ENCODE assay signal across 35 cellular contexts in genomic region chr10:116960066-116960465, GRCh38. TPM values are rescaled to one million over a fixed set of nuclear protein-coding genes. Genes with fewer than 3 reads are reported as not detected.
DNase-seq lines count a peak whose midpoint lies in the region; FAIRE-seq and TF ChIP-seq lines count a peak whose summit lies in the region.
"Had no signal": no experiment of that assay in that cellular context is flagged by ENCODE, and none has a peak within 500 bp of the region (broad histone marks: within the 10 kb centered on the region; RNA-seq: fewer than 3 reads in every experiment).

No MANE protein-coding gene starts in this region.

- no peaks in the 10 kb centered on the region for H3F3A ChIP-seq in smooth muscle cell (ENCODE audit: low read depth)

- H3K4me3 ChIP-seq in astrocyte (ENCODE audit: insufficient read depth, low read depth, low read length) (no peak overlapping the region), smooth muscle cell (no peak overlapping the region), prostate gland (no peak overlapping the region)
- H3K4me3 ChIP-seq: lower lobe of right lung, mucosa of descending colon, SJCRH30 had no signal

- H3K4me1 Mint-ChIP-seq in astrocyte (ENCODE audit: low read depth, unreplicated experiment): no peaks in the 10 kb centered on the region
- H3K4me1 Mint-ChIP-seq: activated CD4-positive, alpha-beta memory T cell treated with anti-CD3 and anti-CD28 coated beads, Interleukin-2, amount 10 ng/mL, durations not matched to agents 7 days and 5 days; activated naive CD4-positive, alpha-beta T cell treated with anti-CD3 and anti-CD28 coated beads, Interleukin-2, amount 50 U/mL, for 24 hours; central memory CD8-positive, alpha-beta T cell had no signal

- H3K4me1 ChIP-seq in astrocyte (ENCODE audit: insufficient read depth, low read length) (peaks cover 12% of the 10 kb centered on the region), smooth muscle cell (ENCODE audit: low read depth) (no peaks in the 10 kb centered on the region), prostate gland (replicated peaks) (no peaks in the 10 kb centered on the region)
- H3K4me1 ChIP-seq: lower lobe of right lung, SJCRH30 had no signal

- FAIRE-seq in astrocyte (lab: Jason Lieb, UNC): no peak
- FAIRE-seq: endothelial cell of umbilical vein, GM12891, keratinocyte, urothelium cell line had no signal

- H3K27me3 Mint-ChIP-seq in astrocyte (ENCODE audit: low read depth, unreplicated experiment): no peaks in the 10 kb centered on the region
- H3K27me3 Mint-ChIP-seq: activated CD4-positive, alpha-beta memory T cell treated with anti-CD3 and anti-CD28 coated beads, Interleukin-2, amount 10 ng/mL, durations not matched to agents 7 days and 5 days; central memory CD8-positive, alpha-beta T cell; natural killer cell treated with Interleukin-12 subunit alpha and Interleukin-12 subunit beta and Interleukin-15 and Interleukin-18, amount 100 ng/mL, for 72 hours had no signal

- H3K36me3 Mint-ChIP-seq in astrocyte (ENCODE audit: low read depth, unreplicated experiment): peaks cover 2% of the 10 kb centered on the region
- H3K36me3 Mint-ChIP-seq: activated naive CD4-positive, alpha-beta T cell treated with anti-CD3 and anti-CD28 coated beads, Interleukin-2, amount 50 U/mL, for 24 hours; CD8-positive, alpha-beta T cell; natural killer cell treated with Interleukin-12 subunit alpha and Interleukin-12 subunit beta and Interleukin-15 and Interleukin-18, amount 100 ng/mL, for 72 hours had no signal

- no peak for TF ChIP-seq POLR2A in prostate gland (IDR thresholded peaks at IDR 0.05)

- intact Hi-C loops in prostate gland (cut with DNase I): no loop called here

- no peaks in the 10 kb centered on the region for H3K27me3 ChIP-seq in astrocyte (ENCODE audit: insufficient read depth, low read length)
- no peaks in the 10 kb centered on the region for H3K27me3 ChIP-seq in smooth muscle cell (ENCODE audit: low read depth)
- H3K27me3 ChIP-seq in prostate gland (replicated peaks; ENCODE audit: insufficient read depth): no peaks in the 10 kb centered on the region
- H3K27me3 ChIP-seq: SJCRH30 had no signal

- WGBS in smooth muscle cell (ENCODE audit: low lambda C conversion rate): 77% methylated on average over 3 of the region's 3 CpGs
- 87% methylated on average over 3 of the region's 3 CpGs for WGBS in prostate gland

- H3K4me2 ChIP-seq in astrocyte (ENCODE audit: low read length) (peak overlapping the region; percentile 36), smooth muscle cell (no peak overlapping the region)

- TF ChIP-seq CTCF in astrocyte (IDR thresholded peaks at IDR 0.05; ENCODE audit: insufficient read depth, low read depth, low read length) (no peak), smooth muscle cell (IDR thresholded peaks at IDR 0.05; ENCODE audit: borderline replicate concordance, insufficient read depth, poor library complexity, severe bottlenecking) (no peak), prostate gland (IDR thresholded peaks at IDR 0.05) (no peak)

- H3K27ac Mint-ChIP-seq in astrocyte (ENCODE audit: unreplicated experiment): peak overlapping the region; percentile 41
- H3K27ac Mint-ChIP-seq: activated CD4-positive, alpha-beta memory T cell treated with anti-CD3 and anti-CD28 coated beads, Interleukin-2, amount 10 ng/mL, durations not matched to agents 7 days and 5 days; activated naive CD4-positive, alpha-beta T cell treated with anti-CD3 and anti-CD28 coated beads, Interleukin-2, amount 50 U/mL, for 24 hours; activated T-helper 2 cell treated with anti-CD3 and anti-CD28 coated beads, Interferon-gamma antibody, Interleukin-2, Interleukin-4, amounts not matched to agents 10 μg/mL and 5 μg/mL and 100 μg/mL, durations not matched to agents 14 hours and 24 hours and 36 hours; CD8-positive, alpha-beta T cell; natural killer cell treated with Interleukin-12 subunit alpha and Interleukin-12 subunit beta and Interleukin-15 and Interleukin-18, amount 100 ng/mL, for 72 hours had no signal

- no peak overlapping the region for H3K9ac ChIP-seq in astrocyte (ENCODE audit: low read length)
- H3K9ac ChIP-seq in smooth muscle cell (ENCODE audit: low read depth): no peak overlapping the region

- H3K9me3 ChIP-seq in astrocyte (ENCODE audit: insufficient read depth, low read depth, low read length): no peaks in the 10 kb centered on the region
- no peaks in the 10 kb centered on the region for H3K9me3 ChIP-seq in smooth muscle cell (replicated peaks; ENCODE audit: low read depth)
- H3K9me3 ChIP-seq in prostate gland: no peaks in the 10 kb centered on the region
- H3K9me3 ChIP-seq: lower lobe of right lung, mucosa of descending colon, SJCRH30 had no signal

- H4K20me1 ChIP-seq in astrocyte (ENCODE audit: insufficient read depth, low read length) (no peaks in the 10 kb centered on the region), smooth muscle cell (ENCODE audit: low read depth) (no peaks in the 10 kb centered on the region)

- H2AFZ ChIP-seq in astrocyte (ENCODE audit: low read depth, low read length) (no peak overlapping the region), smooth muscle cell (ENCODE audit: low read depth) (no peak overlapping the region)

- H3K9me3 Mint-ChIP-seq in astrocyte (ENCODE audit: unreplicated experiment): no peaks in the 10 kb centered on the region
- H3K9me3 Mint-ChIP-seq: activated CD4-positive, alpha-beta memory T cell treated with anti-CD3 and anti-CD28 coated beads, Interleukin-2, amount 10 ng/mL, durations not matched to agents 7 days and 5 days; activated naive CD4-positive, alpha-beta T cell treated with anti-CD3 and anti-CD28 coated beads, Interleukin-2, amount 50 U/mL, for 24 hours; activated T-helper 2 cell treated with anti-CD3 and anti-CD28 coated beads, Interferon-gamma antibody, Interleukin-2, Interleukin-4, amounts not matched to agents 10 μg/mL and 5 μg/mL and 100 μg/mL, durations not matched to agents 14 hours and 24 hours and 36 hours; CD8-positive, alpha-beta T cell; central memory CD8-positive, alpha-beta T cell; natural killer cell treated with Interleukin-12 subunit alpha and Interleukin-12 subunit beta and Interleukin-15 and Interleukin-18, amount 100 ng/mL, for 72 hours had no signal

- H3K27ac ChIP-seq in astrocyte (ENCODE audit: low read depth, low read length) (peak overlapping the region; percentile 18), smooth muscle cell (ENCODE audit: low read depth) (peak overlapping the region; percentile 10), prostate gland (no peak overlapping the region)
- H3K27ac ChIP-seq: lower lobe of right lung, SJCRH30 had no signal

- H3K36me3 ChIP-seq in astrocyte (ENCODE audit: insufficient read depth, low read length) (no peaks in the 10 kb centered on the region), smooth muscle cell (ENCODE audit: low read depth) (no peaks in the 10 kb centered on the region), prostate gland (no peaks in the 10 kb centered on the region)
- H3K36me3 ChIP-seq: lower lobe of right lung, SJCRH30 had no signal

- H3K79me2 ChIP-seq in astrocyte (ENCODE audit: insufficient read depth, low read length) (no peaks in the 10 kb centered on the region), smooth muscle cell (ENCODE audit: low read depth) (no peaks in the 10 kb centered on the region)

- H3K4me3 Mint-ChIP-seq in astrocyte (ENCODE audit: unreplicated experiment): no peak overlapping the region
- H3K4me3 Mint-ChIP-seq: activated CD4-positive, alpha-beta memory T cell treated with anti-CD3 and anti-CD28 coated beads, Interleukin-2, amount 10 ng/mL, durations not matched to agents 7 days and 5 days; activated naive CD4-positive, alpha-beta T cell treated with anti-CD3 and anti-CD28 coated beads, Interleukin-2, amount 50 U/mL, for 24 hours; CD8-positive, alpha-beta T cell; central memory CD8-positive, alpha-beta T cell; natural killer cell treated with Interleukin-12 subunit alpha and Interleukin-12 subunit beta and Interleukin-15 and Interleukin-18, amount 100 ng/mL, for 72 hours had no signal

- DNase-seq in CD1c-positive myeloid dendritic cell (ENCODE audit: extremely low spot score): peak; percentile 79
- peak; percentile 79 for DNase-seq in astrocyte (ENCODE audit: low read depth)
- DNase-seq in iris pigment epithelial cell (ENCODE audit: low read depth): peak; percentile 16
- DNase-seq in smooth muscle cell (lab: John Stamatoyannopoulos, UW; ENCODE audit: unreplicated experiment): no peak
- DNase-seq in NK-92 (lab: John Stamatoyannopoulos, UW; ENCODE audit: unreplicated experiment): no peak
- DNase-seq in NK-92 treated with Interleukin-12 subunit alpha and Interleukin-12 subunit beta, amount 100 ng/mL, for 24 hours (lab: John Stamatoyannopoulos, UW): no peak
- DNase-seq in effector CD4-positive, alpha-beta T cell: no peak
- no peak for DNase-seq in prostate gland (ENCODE audit: low spot score)
- DNase-seq: activated CD4-positive, alpha-beta memory T cell treated with anti-CD3 and anti-CD28 coated beads, Interleukin-2, amount 10 ng/mL, durations not matched to agents 7 days and 5 days; activated CD4-positive, CD25-positive, alpha-beta regulatory T cell treated with anti-CD3 and anti-CD28 coated beads, Interleukin-2, amount 50 U/mL, for 72 hours; AML-193; anterior cingulate cortex; CD8-positive, alpha-beta T cell; DMS 273 treated with DMSO at 0.1 percent for 48 hours; EL; glutamatergic neuron; H7; lower lobe of right lung; mucosa of descending colon; NCI-H1105; NCI-H1930; NCI-H526 treated with DMSO at 0.1 percent for 48 hours; right cardiac atrium; SJCRH30; stimulated activated CD4-positive, alpha-beta T cell treated with anti-CD3 and anti-CD28 coated beads, Interleukin-12 subunit alpha, Interleukin-12 subunit beta, amount 100 ng/mL, for 4 hours; stimulated activated CD4-positive, alpha-beta T cell treated with anti-CD3 and anti-CD28 coated beads, Interleukin-4, amount 100 ng/mL, for 1 hour; T-helper 1 cell had no signal

RNA-seq across cellular contexts. Expression of gene SHTN1, which starts 44.9 kb away (rescaled TPM):
- total RNA-seq in astrocyte (25.3 and 32.7 TPM in 2 replicates), smooth muscle cell (4.8 and 39.2 TPM in 2 replicates), prostate gland (10 to 100 TPM; 19.7 to 45.8 TPM)
- polyA plus RNA-seq in smooth muscle cell: 1.3 and 4.4 TPM in 2 replicates
- total RNA-seq: activated T-helper 2 cell treated with anti-CD3 and anti-CD28 coated beads, Interferon-gamma antibody, Interleukin-2, Interleukin-4, amounts not matched to agents 10 μg/mL and 5 μg/mL and 100 μg/mL, durations not matched to agents 14 hours and 24 hours and 36 hours; CD8-positive, alpha-beta T cell; natural killer cell treated with Interleukin-12 subunit alpha and Interleukin-12 subunit beta and Interleukin-15 and Interleukin-18, amount 100 ng/mL, for 72 hours had no signal

Comparison
In these comparisons a context has a peak if more than half of its experiments do, and no peak if none do; other contexts are left out.
1. DNase-seq: peak in CD1c-positive myeloid dendritic cell (single experiment), astrocyte (single experiment) and iris pigment epithelial cell (single experiment); none in smooth muscle cell (single experiment), NK-92 (single experiment), NK-92 treated with Interleukin-12 subunit alpha and Interleukin-12 subunit beta, amount 100 ng/mL, for 24 hours (single experiment), effector CD4-positive, alpha-beta T cell (single experiment) and prostate gland (single experiment).
2. H3K27ac ChIP-seq: peak in astrocyte (single experiment) and smooth muscle cell (single experiment); none in prostate gland (0 of 2).